In genomic region chr2:133821107-133821760, GRCh38 we compare ENCODE assay signal across 2 cellular contexts.
TF ChIP-seq lines count a peak whose summit lies in the region.

No MANE protein-coding gene starts in this region.

TF ChIP-seq in SK-N-SH, 30 proteins besides CTCF, POLR2A, EP300 and RAD21 (continued from another document):
- TF ChIP-seq SMC3 (IDR thresholded peaks at IDR 0.05; ENCODE audit: low read depth, low read length): no peak

TF ChIP-seq in SK-N-SH treated with all-trans-retinoic acid at 6 μM for 48 hours, 23 proteins besides CTCF, POLR2A, EP300 and RAD21 (continued from another document):
- TF ChIP-seq POU6F1 (CRISPR knock-in tag; IDR thresholded peaks at IDR 0.05; ENCODE audit: borderline replicate concordance, low read depth): no peak
- TF ChIP-seq SNAI2 (CRISPR knock-in tag; IDR thresholded peaks at IDR 0.05): no peak
- no peak for TF ChIP-seq TCF4 (CRISPR knock-in tag; IDR thresholded peaks at IDR 0.05; ENCODE audit: borderline replicate concordance)
- no peak for TF ChIP-seq ZNF70 (CRISPR knock-in tag; IDR thresholded peaks at IDR 0.05)
- TF ChIP-seq, protein P1, sequence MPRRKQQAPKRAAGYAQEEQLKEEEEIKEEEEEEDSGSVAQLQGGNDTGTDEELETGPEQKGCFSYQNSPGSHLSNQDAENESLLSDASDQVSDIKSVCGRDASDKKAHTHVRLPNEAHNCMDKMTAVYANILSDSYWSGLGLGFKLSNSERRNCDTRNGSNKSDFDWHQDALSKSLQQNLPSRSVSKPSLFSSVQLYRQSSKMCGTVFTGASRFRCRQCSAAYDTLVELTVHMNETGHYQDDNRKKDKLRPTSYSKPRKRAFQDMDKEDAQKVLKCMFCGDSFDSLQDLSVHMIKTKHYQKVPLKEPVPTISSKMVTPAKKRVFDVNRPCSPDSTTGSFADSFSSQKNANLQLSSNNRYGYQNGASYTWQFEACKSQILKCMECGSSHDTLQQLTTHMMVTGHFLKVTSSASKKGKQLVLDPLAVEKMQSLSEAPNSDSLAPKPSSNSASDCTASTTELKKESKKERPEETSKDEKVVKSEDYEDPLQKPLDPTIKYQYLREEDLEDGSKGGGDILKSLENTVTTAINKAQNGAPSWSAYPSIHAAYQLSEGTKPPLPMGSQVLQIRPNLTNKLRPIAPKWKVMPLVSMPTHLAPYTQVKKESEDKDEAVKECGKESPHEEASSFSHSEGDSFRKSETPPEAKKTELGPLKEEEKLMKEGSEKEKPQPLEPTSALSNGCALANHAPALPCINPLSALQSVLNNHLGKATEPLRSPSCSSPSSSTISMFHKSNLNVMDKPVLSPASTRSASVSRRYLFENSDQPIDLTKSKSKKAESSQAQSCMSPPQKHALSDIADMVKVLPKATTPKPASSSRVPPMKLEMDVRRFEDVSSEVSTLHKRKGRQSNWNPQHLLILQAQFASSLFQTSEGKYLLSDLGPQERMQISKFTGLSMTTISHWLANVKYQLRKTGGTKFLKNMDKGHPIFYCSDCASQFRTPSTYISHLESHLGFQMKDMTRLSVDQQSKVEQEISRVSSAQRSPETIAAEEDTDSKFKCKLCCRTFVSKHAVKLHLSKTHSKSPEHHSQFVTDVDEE (CRISPR knock-in tag; IDR thresholded peaks at IDR 0.05): no peak
- no peak for TF ChIP-seq ESRRG (CRISPR knock-in tag; IDR thresholded peaks at IDR 0.05)
- TF ChIP-seq ARNTL (CRISPR knock-in tag; IDR thresholded peaks at IDR 0.05; ENCODE audit: borderline replicate concordance, low read depth): no peak
- TF ChIP-seq RARB (CRISPR knock-in tag; IDR thresholded peaks at IDR 0.05): no peak
- TF ChIP-seq CSDC2 (CRISPR knock-in tag; IDR thresholded peaks at IDR 0.05): no peak
- TF ChIP-seq TOX (CRISPR knock-in tag; IDR thresholded peaks at IDR 0.05; ENCODE audit: borderline replicate concordance): no peak
- no peak for TF ChIP-seq OSR1 (CRISPR knock-in tag; IDR thresholded peaks at IDR 0.05)
- no peak for TF ChIP-seq CREB5 (CRISPR knock-in tag; IDR thresholded peaks at IDR 0.05; ENCODE audit: low read depth)
- no peak for TF ChIP-seq ZFP30 (CRISPR knock-in tag; IDR thresholded peaks at IDR 0.05)
